Comparison of ENCODE assay signal across 1 cellular context in the genomic region with DNA sequence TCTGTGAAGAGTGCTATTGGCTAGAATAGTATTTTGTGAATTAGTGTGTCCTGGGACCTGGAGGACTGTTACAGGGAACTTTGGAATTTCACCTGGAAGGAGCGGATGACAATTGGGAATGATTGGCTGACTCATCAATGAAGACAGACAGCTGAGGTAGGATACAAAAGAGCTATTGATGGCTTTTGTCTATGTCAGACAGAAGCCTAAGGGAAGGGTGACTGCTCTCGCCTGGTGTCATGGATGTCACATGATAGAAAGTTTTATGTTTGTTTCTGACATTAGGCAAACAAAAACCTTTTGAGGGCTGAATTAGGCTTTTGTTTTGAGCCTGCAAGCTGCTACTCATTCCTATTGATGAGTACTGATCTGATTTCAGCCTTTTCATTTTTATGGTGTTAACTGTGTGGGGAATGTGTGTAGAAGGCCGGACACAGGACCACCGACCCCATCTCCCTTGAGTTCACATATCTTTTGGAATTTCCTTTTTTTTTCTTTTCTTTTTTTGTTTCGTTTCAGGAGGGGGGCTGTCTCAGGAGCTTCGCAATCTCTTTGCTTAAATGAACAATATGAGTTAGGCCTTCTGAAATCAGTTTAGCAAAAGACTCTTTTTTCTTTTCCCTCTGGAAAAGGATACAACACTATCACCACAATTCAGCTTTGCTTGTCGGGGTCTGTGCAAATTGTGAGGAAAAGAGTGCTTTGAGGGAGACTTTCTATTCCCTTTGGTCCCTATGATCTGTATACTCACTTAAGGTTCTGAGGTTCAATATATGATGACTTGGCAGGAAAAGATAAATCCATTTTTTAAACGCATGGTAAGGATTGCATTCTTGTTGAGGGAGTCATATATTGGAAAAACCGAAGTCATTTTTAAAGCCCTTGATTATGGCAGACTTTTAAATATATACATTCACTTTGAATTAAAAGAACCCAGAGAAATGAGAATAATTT.
A peak's percentile ranks its signal among the peaks of the same experiment; 100 is the strongest.
TF ChIP-seq lines count a peak whose summit lies in the region.

No MANE protein-coding gene starts in this region.

TF ChIP-seq in HepG2, 621 proteins besides CTCF, POLR2A, EP300 and RAD21 (continued from another document and continues in another):
- TF ChIP-seq ZNF644 (CRISPR knock-in tag; IDR thresholded peaks at IDR 0.05; ENCODE audit: low read depth) (peak; percentile 85), TBX2 (CRISPR knock-in tag; IDR thresholded peaks at IDR 0.05; ENCODE audit: borderline replicate concordance) (peak; percentile 69; the same call in 1 of the 2 replicates), RBM22 (optimal IDR thresholded peaks at IDR 0.05; ENCODE audit: low read length) (no peak), EHMT2 (IDR thresholded peaks at IDR 0.05; ENCODE audit: borderline replicate concordance, low read depth, low read length) (peak; percentile 89; the same call in 1 of the 2 replicates), ZNF207 (IDR thresholded peaks at IDR 0.05; ENCODE audit: borderline replicate concordance) (no peak), LCORL (IDR thresholded peaks at IDR 0.05) (peak; percentile 69), LCORL (CRISPR knock-in tag; IDR thresholded peaks at IDR 0.05) (peak; percentile 70; the same call in 1 of the 2 replicates), JUN (CRISPR knock-in tag; IDR thresholded peaks at IDR 0.05) (peak; percentile 25; the same call in 1 of the 2 replicates), FOXP1 (IDR thresholded peaks at IDR 0.05) (no peak), FOXP1 (CRISPR knock-in tag; IDR thresholded peaks at IDR 0.05) (no peak), ASH2L (IDR thresholded peaks at IDR 0.05; ENCODE audit: insufficient read length, low read depth, low read length) (peak; percentile 70), ZFP90 (CRISPR knock-in tag; IDR thresholded peaks at IDR 0.05; ENCODE audit: borderline replicate concordance) (no peak), ZNF24 (IDR thresholded peaks at IDR 0.05) (no peak), GABPB1 (CRISPR knock-in tag; IDR thresholded peaks at IDR 0.05) (no peak), HMG20A (CRISPR knock-in tag; IDR thresholded peaks at IDR 0.05; ENCODE audit: borderline replicate concordance) (peak; percentile 75; the same call in 1 of the 2 replicates), PCBP2 (optimal IDR thresholded peaks at IDR 0.05; ENCODE audit: low read depth, low read length, poor library complexity, severe bottlenecking) (no peak), SIN3A (IDR thresholded peaks at IDR 0.05; ENCODE audit: borderline replicate concordance, low read depth, low read length) (no peak), ZNF772 (CRISPR knock-in tag; IDR thresholded peaks at IDR 0.05) (no peak), BCL6 (CRISPR knock-in tag; IDR thresholded peaks at IDR 0.05) (peak; percentile 48), SIX1 (CRISPR knock-in tag; IDR thresholded peaks at IDR 0.05; ENCODE audit: borderline replicate concordance) (peak; percentile 11; the same call in 1 of the 2 replicates), SAP130 (CRISPR knock-in tag; IDR thresholded peaks at IDR 0.05; ENCODE audit: low read depth) (peak; percentile 78), SUZ12 (IDR thresholded peaks at IDR 0.05; ENCODE audit: low read depth, low read length) (no peak), RARA (CRISPR knock-in tag; IDR thresholded peaks at IDR 0.05) (peak; percentile 54; the same call in 1 of the 2 replicates), NR2F6 (IDR thresholded peaks at IDR 0.05) (no peak; the same call in none of the 2 replicates), NR2F6 (CRISPR knock-in tag; IDR thresholded peaks at IDR 0.05) (peak; percentile 19; the same call in 1 of the 2 replicates), SOX5 (CRISPR knock-in tag; IDR thresholded peaks at IDR 0.05; ENCODE audit: borderline replicate concordance) (peak; percentile 100), PAWR (CRISPR knock-in tag; IDR thresholded peaks at IDR 0.05; ENCODE audit: borderline replicate concordance) (no peak), ZFP37 (CRISPR knock-in tag; IDR thresholded peaks at IDR 0.05; ENCODE audit: borderline replicate concordance) (no peak), FOXA3 (CRISPR knock-in tag; IDR thresholded peaks at IDR 0.05) (peak; percentile 70; the same call in 1 of the 2 replicates), TEAD3 (CRISPR knock-in tag; optimal IDR thresholded peaks at IDR 0.05; ENCODE audit: borderline replicate concordance) (no peak), FOXJ3 (CRISPR knock-in tag; IDR thresholded peaks at IDR 0.05; ENCODE audit: borderline replicate concordance) (peak; percentile 63; the same call in 1 of the 2 replicates), GFI1 (CRISPR knock-in tag; IDR thresholded peaks at IDR 0.05; ENCODE audit: borderline replicate concordance) (no peak; the same call in 1 of the 2 replicates), HOXD1 (CRISPR knock-in tag; IDR thresholded peaks at IDR 0.05) (no peak), ELF4 (CRISPR knock-in tag; IDR thresholded peaks at IDR 0.05; ENCODE audit: borderline replicate concordance) (no peak), RXRB (CRISPR knock-in tag; IDR thresholded peaks at IDR 0.05; ENCODE audit: borderline replicate concordance) (peak; percentile 66; the same call in 1 of the 2 replicates), NFYB (CRISPR knock-in tag; IDR thresholded peaks at IDR 0.05) (0 out of 2 replicates have a peak, but pooled peaks have one; percentile 14), ZNF264 (CRISPR knock-in tag; IDR thresholded peaks at IDR 0.05) (peak; percentile 50; the same call in 1 of the 2 replicates), RFX3 (CRISPR knock-in tag; IDR thresholded peaks at IDR 0.05) (no peak)
- TF ChIP-seq, protein P1, sequence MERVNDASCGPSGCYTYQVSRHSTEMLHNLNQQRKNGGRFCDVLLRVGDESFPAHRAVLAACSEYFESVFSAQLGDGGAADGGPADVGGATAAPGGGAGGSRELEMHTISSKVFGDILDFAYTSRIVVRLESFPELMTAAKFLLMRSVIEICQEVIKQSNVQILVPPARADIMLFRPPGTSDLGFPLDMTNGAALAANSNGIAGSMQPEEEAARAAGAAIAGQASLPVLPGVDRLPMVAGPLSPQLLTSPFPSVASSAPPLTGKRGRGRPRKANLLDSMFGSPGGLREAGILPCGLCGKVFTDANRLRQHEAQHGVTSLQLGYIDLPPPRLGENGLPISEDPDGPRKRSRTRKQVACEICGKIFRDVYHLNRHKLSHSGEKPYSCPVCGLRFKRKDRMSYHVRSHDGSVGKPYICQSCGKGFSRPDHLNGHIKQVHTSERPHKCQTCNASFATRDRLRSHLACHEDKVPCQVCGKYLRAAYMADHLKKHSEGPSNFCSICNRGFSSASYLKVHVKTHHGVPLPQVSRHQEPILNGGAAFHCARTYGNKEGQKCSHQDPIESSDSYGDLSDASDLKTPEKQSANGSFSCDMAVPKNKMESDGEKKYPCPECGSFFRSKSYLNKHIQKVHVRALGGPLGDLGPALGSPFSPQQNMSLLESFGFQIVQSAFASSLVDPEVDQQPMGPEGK (CRISPR knock-in tag; IDR thresholded peaks at IDR 0.05), result no peak
- TF ChIP-seq, protein P2, sequence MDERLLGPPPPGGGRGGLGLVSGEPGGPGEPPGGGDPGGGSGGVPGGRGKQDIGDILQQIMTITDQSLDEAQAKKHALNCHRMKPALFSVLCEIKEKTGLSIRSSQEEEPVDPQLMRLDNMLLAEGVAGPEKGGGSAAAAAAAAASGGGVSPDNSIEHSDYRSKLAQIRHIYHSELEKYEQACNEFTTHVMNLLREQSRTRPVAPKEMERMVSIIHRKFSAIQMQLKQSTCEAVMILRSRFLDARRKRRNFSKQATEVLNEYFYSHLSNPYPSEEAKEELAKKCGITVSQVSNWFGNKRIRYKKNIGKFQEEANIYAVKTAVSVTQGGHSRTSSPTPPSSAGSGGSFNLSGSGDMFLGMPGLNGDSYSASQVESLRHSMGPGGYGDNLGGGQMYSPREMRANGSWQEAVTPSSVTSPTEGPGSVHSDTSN (CRISPR knock-in tag; IDR thresholded peaks at IDR 0.05), result 0 out of 2 replicates have a peak, but pooled peaks have one; percentile 44
- TF ChIP-seq, protein P3, sequence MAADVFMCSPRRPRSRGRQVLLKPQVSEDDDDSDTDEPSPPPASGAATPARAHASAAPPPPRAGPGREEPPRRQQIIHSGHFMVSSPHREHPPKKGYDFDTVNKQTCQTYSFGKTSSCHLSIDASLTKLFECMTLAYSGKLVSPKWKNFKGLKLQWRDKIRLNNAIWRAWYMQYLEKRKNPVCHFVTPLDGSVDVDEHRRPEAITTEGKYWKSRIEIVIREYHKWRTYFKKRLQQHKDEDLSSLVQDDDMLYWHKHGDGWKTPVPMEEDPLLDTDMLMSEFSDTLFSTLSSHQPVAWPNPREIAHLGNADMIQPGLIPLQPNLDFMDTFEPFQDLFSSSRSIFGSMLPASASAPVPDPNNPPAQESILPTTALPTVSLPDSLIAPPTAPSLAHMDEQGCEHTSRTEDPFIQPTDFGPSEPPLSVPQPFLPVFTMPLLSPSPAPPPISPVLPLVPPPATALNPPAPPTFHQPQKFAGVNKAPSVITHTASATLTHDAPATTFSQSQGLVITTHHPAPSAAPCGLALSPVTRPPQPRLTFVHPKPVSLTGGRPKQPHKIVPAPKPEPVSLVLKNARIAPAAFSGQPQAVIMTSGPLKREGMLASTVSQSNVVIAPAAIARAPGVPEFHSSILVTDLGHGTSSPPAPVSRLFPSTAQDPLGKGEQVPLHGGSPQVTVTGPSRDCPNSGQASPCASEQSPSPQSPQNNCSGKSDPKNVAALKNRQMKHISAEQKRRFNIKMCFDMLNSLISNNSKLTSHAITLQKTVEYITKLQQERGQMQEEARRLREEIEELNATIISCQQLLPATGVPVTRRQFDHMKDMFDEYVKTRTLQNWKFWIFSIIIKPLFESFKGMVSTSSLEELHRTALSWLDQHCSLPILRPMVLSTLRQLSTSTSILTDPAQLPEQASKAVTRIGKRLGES (CRISPR knock-in tag; IDR thresholded peaks at IDR 0.05; ENCODE audit: borderline replicate concordance), result no peak
- TF ChIP-seq, protein P4, sequence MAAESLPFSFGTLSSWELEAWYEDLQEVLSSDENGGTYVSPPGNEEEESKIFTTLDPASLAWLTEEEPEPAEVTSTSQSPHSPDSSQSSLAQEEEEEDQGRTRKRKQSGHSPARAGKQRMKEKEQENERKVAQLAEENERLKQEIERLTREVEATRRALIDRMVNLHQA (CRISPR knock-in tag; IDR thresholded peaks at IDR 0.05), result no peak
- TF ChIP-seq, protein P5, sequence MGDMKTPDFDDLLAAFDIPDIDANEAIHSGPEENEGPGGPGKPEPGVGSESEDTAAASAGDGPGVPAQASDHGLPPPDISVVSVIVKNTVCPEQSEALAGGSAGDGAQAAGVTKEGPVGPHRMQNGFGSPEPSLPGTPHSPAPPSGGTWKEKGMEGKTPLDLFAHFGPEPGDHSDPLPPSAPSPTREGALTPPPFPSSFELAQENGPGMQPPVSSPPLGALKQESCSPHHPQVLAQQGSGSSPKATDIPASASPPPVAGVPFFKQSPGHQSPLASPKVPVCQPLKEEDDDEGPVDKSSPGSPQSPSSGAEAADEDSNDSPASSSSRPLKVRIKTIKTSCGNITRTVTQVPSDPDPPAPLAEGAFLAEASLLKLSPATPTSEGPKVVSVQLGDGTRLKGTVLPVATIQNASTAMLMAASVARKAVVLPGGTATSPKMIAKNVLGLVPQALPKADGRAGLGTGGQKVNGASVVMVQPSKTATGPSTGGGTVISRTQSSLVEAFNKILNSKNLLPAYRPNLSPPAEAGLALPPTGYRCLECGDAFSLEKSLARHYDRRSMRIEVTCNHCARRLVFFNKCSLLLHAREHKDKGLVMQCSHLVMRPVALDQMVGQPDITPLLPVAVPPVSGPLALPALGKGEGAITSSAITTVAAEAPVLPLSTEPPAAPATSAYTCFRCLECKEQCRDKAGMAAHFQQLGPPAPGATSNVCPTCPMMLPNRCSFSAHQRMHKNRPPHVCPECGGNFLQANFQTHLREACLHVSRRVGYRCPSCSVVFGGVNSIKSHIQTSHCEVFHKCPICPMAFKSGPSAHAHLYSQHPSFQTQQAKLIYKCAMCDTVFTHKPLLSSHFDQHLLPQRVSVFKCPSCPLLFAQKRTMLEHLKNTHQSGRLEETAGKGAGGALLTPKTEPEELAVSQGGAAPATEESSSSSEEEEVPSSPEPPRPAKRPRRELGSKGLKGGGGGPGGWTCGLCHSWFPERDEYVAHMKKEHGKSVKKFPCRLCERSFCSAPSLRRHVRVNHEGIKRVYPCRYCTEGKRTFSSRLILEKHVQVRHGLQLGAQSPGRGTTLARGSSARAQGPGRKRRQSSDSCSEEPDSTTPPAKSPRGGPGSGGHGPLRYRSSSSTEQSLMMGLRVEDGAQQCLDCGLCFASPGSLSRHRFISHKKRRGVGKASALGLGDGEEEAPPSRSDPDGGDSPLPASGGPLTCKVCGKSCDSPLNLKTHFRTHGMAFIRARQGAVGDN (CRISPR knock-in tag; IDR thresholded peaks at IDR 0.05), result no peak
- TF ChIP-seq, protein P6, sequence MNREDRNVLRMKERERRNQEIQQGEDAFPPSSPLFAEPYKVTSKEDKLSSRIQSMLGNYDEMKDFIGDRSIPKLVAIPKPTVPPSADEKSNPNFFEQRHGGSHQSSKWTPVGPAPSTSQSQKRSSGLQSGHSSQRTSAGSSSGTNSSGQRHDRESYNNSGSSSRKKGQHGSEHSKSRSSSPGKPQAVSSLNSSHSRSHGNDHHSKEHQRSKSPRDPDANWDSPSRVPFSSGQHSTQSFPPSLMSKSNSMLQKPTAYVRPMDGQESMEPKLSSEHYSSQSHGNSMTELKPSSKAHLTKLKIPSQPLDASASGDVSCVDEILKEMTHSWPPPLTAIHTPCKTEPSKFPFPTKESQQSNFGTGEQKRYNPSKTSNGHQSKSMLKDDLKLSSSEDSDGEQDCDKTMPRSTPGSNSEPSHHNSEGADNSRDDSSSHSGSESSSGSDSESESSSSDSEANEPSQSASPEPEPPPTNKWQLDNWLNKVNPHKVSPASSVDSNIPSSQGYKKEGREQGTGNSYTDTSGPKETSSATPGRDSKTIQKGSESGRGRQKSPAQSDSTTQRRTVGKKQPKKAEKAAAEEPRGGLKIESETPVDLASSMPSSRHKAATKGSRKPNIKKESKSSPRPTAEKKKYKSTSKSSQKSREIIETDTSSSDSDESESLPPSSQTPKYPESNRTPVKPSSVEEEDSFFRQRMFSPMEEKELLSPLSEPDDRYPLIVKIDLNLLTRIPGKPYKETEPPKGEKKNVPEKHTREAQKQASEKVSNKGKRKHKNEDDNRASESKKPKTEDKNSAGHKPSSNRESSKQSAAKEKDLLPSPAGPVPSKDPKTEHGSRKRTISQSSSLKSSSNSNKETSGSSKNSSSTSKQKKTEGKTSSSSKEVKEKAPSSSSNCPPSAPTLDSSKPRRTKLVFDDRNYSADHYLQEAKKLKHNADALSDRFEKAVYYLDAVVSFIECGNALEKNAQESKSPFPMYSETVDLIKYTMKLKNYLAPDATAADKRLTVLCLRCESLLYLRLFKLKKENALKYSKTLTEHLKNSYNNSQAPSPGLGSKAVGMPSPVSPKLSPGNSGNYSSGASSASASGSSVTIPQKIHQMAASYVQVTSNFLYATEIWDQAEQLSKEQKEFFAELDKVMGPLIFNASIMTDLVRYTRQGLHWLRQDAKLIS (CRISPR knock-in tag; IDR thresholded peaks at IDR 0.05), result no peak
- TF ChIP-seq, protein P7, sequence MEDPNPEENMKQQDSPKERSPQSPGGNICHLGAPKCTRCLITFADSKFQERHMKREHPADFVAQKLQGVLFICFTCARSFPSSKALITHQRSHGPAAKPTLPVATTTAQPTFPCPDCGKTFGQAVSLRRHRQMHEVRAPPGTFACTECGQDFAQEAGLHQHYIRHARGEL (CRISPR knock-in tag; IDR thresholded peaks at IDR 0.05), result no peak
